ENCODE assay signal across 26 cellular contexts in the genomic region with DNA sequence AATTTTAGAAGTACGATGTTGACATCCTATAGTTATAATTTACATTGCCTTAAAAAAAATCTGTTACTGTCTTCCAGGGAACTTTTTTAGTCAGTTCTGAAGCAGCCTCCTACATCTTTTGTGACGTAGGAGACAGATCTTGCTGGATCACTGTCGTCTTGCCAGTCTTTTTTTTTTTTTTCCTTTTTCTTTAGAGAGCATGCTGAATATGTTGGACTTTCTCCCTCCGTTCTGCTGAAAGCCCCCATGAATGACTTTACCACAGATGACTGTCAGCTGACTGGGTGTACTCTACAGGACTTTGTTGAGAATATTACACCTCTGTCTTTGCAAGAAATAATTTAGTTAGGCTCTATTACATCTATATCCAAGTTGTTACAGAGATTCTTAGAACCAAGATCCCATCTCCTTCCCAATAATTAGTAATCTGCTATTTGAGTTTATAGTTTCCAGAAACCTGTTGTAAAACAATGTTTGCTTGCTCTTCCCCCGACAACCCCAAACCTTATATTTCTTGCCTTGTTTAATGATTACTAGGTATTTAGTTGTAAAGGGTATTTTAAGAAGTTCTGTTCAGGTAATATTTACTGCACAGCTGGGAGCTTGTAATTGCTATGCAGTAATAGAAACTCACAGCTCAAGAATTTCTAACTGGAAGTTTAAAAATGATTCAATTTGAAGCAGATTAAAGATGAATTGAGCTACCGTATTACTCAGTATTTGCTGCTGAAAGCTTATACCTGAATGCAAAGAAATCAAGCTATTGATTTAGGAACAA.
DNase-seq lines count a peak whose midpoint lies in the region; ATAC-seq and TF ChIP-seq lines count a peak whose summit lies in the region.
"Had no signal": no experiment of that assay in that cellular context is flagged by ENCODE, and none has a peak within 500 bp of the region (broad histone marks: within the 10 kb centered on the region; RNA-seq: fewer than 3 reads in every experiment).

No MANE protein-coding gene starts in this region.

- H3K4me1 Mint-ChIP-seq in H9, result peaks cover 5 to 10% of the 10 kb centered on the region in 2 experiments
- H3K4me1 Mint-ChIP-seq: immature natural killer cell; naive thymus-derived CD8-positive, alpha-beta T cell had no signal

- H2AFZ ChIP-seq in H9 (ENCODE audit: low read length), result no peak overlapping the region

- H3K9ac ChIP-seq in H9 (ENCODE audit: extremely low read depth, insufficient read length, low read length), result no peak overlapping the region

- H3K9me3 Mint-ChIP-seq in H9, result no peaks in the 10 kb centered on the region
- H3K9me3 Mint-ChIP-seq: activated T-helper 1 cell treated with anti-CD3 and anti-CD28 coated beads, Interleukin-12 subunit alpha, Interleukin-12 subunit beta, Interleukin-2, Interleukin-4 antibody, amounts not matched to agents 30 ng/mL and 10 ng/mL and 1 ng/mL, durations not matched to agents 14 hours and 24 hours and 36 hours had no signal

- no peak overlapping the region for H3K4ac ChIP-seq in H9 (ENCODE audit: low read depth, low read length)

- no peak overlapping the region for H3K14ac ChIP-seq in H9 (ENCODE audit: insufficient read depth, low read length)

- H2BK5ac ChIP-seq in H9 (ENCODE audit: insufficient read length, low read length), result no peak overlapping the region

- no peaks in the 10 kb centered on the region for H3K27me3 ChIP-seq in H9 (ENCODE audit: insufficient read depth, low read length)
- H3K27me3 ChIP-seq: ascending aorta, dorsolateral prefrontal cortex, left lung, ovary, tibial nerve had no signal

- H3K27ac ChIP-seq in H9 (ENCODE audit: insufficient read length, low read depth, low read length), result no peak overlapping the region
- peak overlapping the region; percentile 35 for H3K27ac ChIP-seq in VCaP
- H3K27ac ChIP-seq: ascending aorta, C4-2B, dorsolateral prefrontal cortex, left lung, ovary, tibial nerve had no signal

- H3K36me3 ChIP-seq in mucosa of descending colon (ENCODE audit: low read depth), result no peaks in the 10 kb centered on the region
- H3K36me3 ChIP-seq: ascending aorta, left lung, ovary, tibial nerve had no signal

- H2BK120ac ChIP-seq in H9 (ENCODE audit: low read depth, low read length, poor library complexity, severe bottlenecking), result no peak overlapping the region

- no CpG with 5 or more reads among the region's 6 CpGs for WGBS in H9 (ENCODE audit: extremely low coverage, insufficient read length, low lambda C conversion rate)

- no peaks in the 10 kb centered on the region for H3K27me3 Mint-ChIP-seq in H9 (ENCODE audit: low read depth)

- no peak overlapping the region for H3K23ac ChIP-seq in H9 (ENCODE audit: insufficient read length, low read depth, low read length)

- H3K79me1 ChIP-seq in H9 (ENCODE audit: insufficient read depth, low read depth, low read length, poor library complexity, severe bottlenecking), result peaks cover 5% of the 10 kb centered on the region

- H3K9me3 ChIP-seq in H9 (ENCODE audit: control insufficient read depth, low read depth, low read length), result no peaks in the 10 kb centered on the region
- H3K9me3 ChIP-seq in mucosa of descending colon, result no peaks in the 10 kb centered on the region
- H3K9me3 ChIP-seq: ascending aorta, left lung, ovary, tibial nerve had no signal

- no peaks in the 10 kb centered on the region for H3K23me2 ChIP-seq in H9 (ENCODE audit: insufficient read length, low read depth, low read length, poor library complexity, severe bottlenecking)

- no peak overlapping the region for H3K4me3 Mint-ChIP-seq in H9
- H3K4me3 Mint-ChIP-seq: activated T-helper 1 cell treated with anti-CD3 and anti-CD28 coated beads, Interleukin-12 subunit alpha, Interleukin-12 subunit beta, Interleukin-2, Interleukin-4 antibody, amounts not matched to agents 30 ng/mL and 10 ng/mL and 1 ng/mL, durations not matched to agents 14 hours and 24 hours and 36 hours; immature natural killer cell; naive thymus-derived CD8-positive, alpha-beta T cell had no signal

- no peaks in the 10 kb centered on the region for H4K20me1 ChIP-seq in H9 (ENCODE audit: control insufficient read depth, insufficient read depth, insufficient read length)

- no peak overlapping the region for H3K4me3 ChIP-seq in fibroblast of villous mesenchyme (ENCODE audit: low read depth, low read length)
- no peak overlapping the region for H3K4me3 ChIP-seq in mucosa of descending colon
- H3K4me3 ChIP-seq: ascending aorta, dorsolateral prefrontal cortex, left lung, ovary, tibial nerve had no signal

- no peak for DNase-seq in H9
- peak; percentile 27 for DNase-seq in fibroblast of villous mesenchyme (ENCODE audit: low read depth)
- peak; percentile 16 for DNase-seq in putamen (ENCODE audit: low spot score)
- no peak for DNase-seq in mucosa of descending colon
- no peak for DNase-seq in retina
- no peak for DNase-seq in activated gamma-delta T cell (lab: John Stamatoyannopoulos, UW)
- DNase-seq: dorsolateral prefrontal cortex; foreskin melanocyte; hippocampal formation; immature natural killer cell; left lung; naive thymus-derived CD8-positive, alpha-beta T cell; NCI-H1048; NCI-H1930; NCI-H226; NCI-H774; ovary; stimulated activated CD8-positive, alpha-beta memory T cell treated with anti-CD3 and anti-CD28 coated beads, Interleukin-4, amount 100 ng/mL, for 48 hours had no signal

- H2AK5ac ChIP-seq in H9 (ENCODE audit: insufficient read length, low read length), result no peak overlapping the region

- no peak overlapping the region for H4K5ac ChIP-seq in H9 (ENCODE audit: insufficient read length, low read depth, low read length)

- H3K18ac ChIP-seq in H9 (ENCODE audit: insufficient read length, low read depth, low read length), result no peak overlapping the region

- H4K8ac ChIP-seq in H9 (replicated peaks; ENCODE audit: insufficient read length, low read depth, low read length), result no peak overlapping the region

- no peak overlapping the region for H4K91ac ChIP-seq in H9 (ENCODE audit: insufficient read length, low read depth, low read length)

- H3K4me1 ChIP-seq in H9 (ENCODE audit: insufficient read depth, low read length), result no peaks in the 10 kb centered on the region
- no peaks in the 10 kb centered on the region for H3K4me1 ChIP-seq in mucosa of descending colon (ENCODE audit: low read depth)
- H3K4me1 ChIP-seq: ascending aorta, left lung had no signal

- H2BK20ac ChIP-seq in H9 (ENCODE audit: low read depth, low read length, poor library complexity, severe bottlenecking), result no peak overlapping the region

- H3K27ac Mint-ChIP-seq in H9, result peak overlapping the region in 2 of 3 experiments; percentile 7 to 62; a peak in 3 of 7 replicates
- H3K27ac Mint-ChIP-seq: activated naive CD4-positive, alpha-beta T cell treated with anti-CD3 and anti-CD28 coated beads, Interleukin-2, amount 50 U/mL, for 72 hours; activated T-helper 1 cell treated with anti-CD3 and anti-CD28 coated beads, Interleukin-12 subunit alpha, Interleukin-12 subunit beta, Interleukin-2, Interleukin-4 antibody, amounts not matched to agents 30 ng/mL and 10 ng/mL and 1 ng/mL, durations not matched to agents 14 hours and 24 hours and 36 hours; immature natural killer cell; naive thymus-derived CD8-positive, alpha-beta T cell had no signal

- no peak overlapping the region for H2BK12ac ChIP-seq in H9 (ENCODE audit: insufficient read length, low read depth, low read length)

- no peak overlapping the region for H2BK15ac ChIP-seq in H9 (ENCODE audit: low read depth, low read length)

- TF ChIP-seq CTCF in H9 (conservative IDR thresholded peaks at IDR 0.05) (no peak), VCaP (conservative IDR thresholded peaks at IDR 0.05) (no peak), fibroblast of villous mesenchyme (IDR thresholded peaks at IDR 0.05; ENCODE audit: insufficient read depth, low read depth, low read length) (no peak), mucosa of descending colon (IDR thresholded peaks at IDR 0.05) (no peak)

- no peak overlapping the region for H3K4me2 ChIP-seq in H9 (ENCODE audit: insufficient read depth, insufficient read length, low read length)

- H3K36me3 Mint-ChIP-seq in H9 (ENCODE audit: insufficient read depth in 1 of 3, low read depth in 3 of 3), result peaks cover 0 to 3% (median 0%) of the 10 kb centered on the region in 3 experiments; a peak in 1 of 7 replicates
- H3K36me3 Mint-ChIP-seq: activated naive CD4-positive, alpha-beta T cell treated with anti-CD3 and anti-CD28 coated beads, Interleukin-2, amount 50 U/mL, for 72 hours; immature natural killer cell; naive thymus-derived CD8-positive, alpha-beta T cell had no signal

- peaks cover 5% of the 10 kb centered on the region; the same call in 1 of the 2 replicates for H3K79me2 ChIP-seq in H9 (ENCODE audit: insufficient read depth, low read length)

- intact Hi-C loops in mucosa of descending colon (cut with DNase I, micrococcal nuclease), result no loop called here

- no peak overlapping the region for H3T11ph ChIP-seq in H9 (ENCODE audit: low read length)

- H3K56ac ChIP-seq in H9 (ENCODE audit: insufficient read length, low read depth, low read length), result no peak overlapping the region

- ATAC-seq in mucosa of descending colon (no peak), GM19328 (IDR thresholded peaks at IDR 0.05; ENCODE audit: unreplicated experiment) (no peak)
- ATAC-seq: activated naive CD4-positive, alpha-beta T cell treated with anti-CD3 and anti-CD28 coated beads, Interleukin-2, amount 50 U/mL, for 72 hours; left lung; naive thymus-derived CD8-positive, alpha-beta T cell; SK-N-SH treated with all-trans-retinoic acid at 6 μM for 48 hours had no signal

Comparison
In these comparisons a context has a peak if more than half of its experiments do, and no peak if none do; other contexts are left out.
1. DNase-seq: peak in fibroblast of villous mesenchyme (single experiment) and putamen (single experiment); none in H9 (single experiment), mucosa of descending colon (0 of 3), retina (single experiment) and activated gamma-delta T cell (single experiment).